ENCODE assay signal across 1 cellular context in genomic region chr6:7974932-7975763, GRCh38.
TF ChIP-seq lines count a peak whose summit lies in the region.

No MANE protein-coding gene starts in this region.

TF ChIP-seq in K562, 482 proteins besides CTCF, POLR2A, EP300 and RAD21 (continued from another document and continues in another):
- no peak for TF ChIP-seq ZBTB5 (IDR thresholded peaks at IDR 0.05)
- TF ChIP-seq PKNOX1 (IDR thresholded peaks at IDR 0.05): peak; percentile 15; the same call in 1 of the 2 replicates
- no peak for TF ChIP-seq HNRNPUL1 (IDR thresholded peaks at IDR 0.05; ENCODE audit: low read length)
- TF ChIP-seq NRF1 (conservative IDR thresholded peaks at IDR 0.05 in 1 of 2, IDR thresholded peaks at IDR 0.05 in 1 of 2): peak; percentile 39 to 55
- no peak for TF ChIP-seq POU5F1 (IDR thresholded peaks at IDR 0.05; ENCODE audit: borderline replicate concordance, low read depth, low read length, partially characterized antibody)
- TF ChIP-seq KAT2B (IDR thresholded peaks at IDR 0.05; ENCODE audit: low read depth, low read length): no peak
- TF ChIP-seq HDGF (IDR thresholded peaks at IDR 0.05): no peak
- TF ChIP-seq GTF2B (IDR thresholded peaks at IDR 0.05; ENCODE audit: extremely low read depth, insufficient read length): no peak
- no peak for TF ChIP-seq ZBTB26 (CRISPR knock-in tag; IDR thresholded peaks at IDR 0.05)
- TF ChIP-seq ADNP (tag; IDR thresholded peaks at IDR 0.05): peak; percentile 53; the same call in 1 of the 2 replicates
- TF ChIP-seq ELF2 (CRISPR knock-in tag; IDR thresholded peaks at IDR 0.05): no peak
- TF ChIP-seq ZFPM2 (CRISPR knock-in tag; IDR thresholded peaks at IDR 0.05): no peak
- no peak for TF ChIP-seq KAT7 (CRISPR knock-in tag; IDR thresholded peaks at IDR 0.05; ENCODE audit: borderline replicate concordance)
- peak in 1 of 2 experiments; percentile 84; a peak in 2 of 4 replicates for TF ChIP-seq ZNF318 (IDR thresholded peaks at IDR 0.05; ENCODE audit: borderline replicate concordance in 1 of 2, low read depth in 1 of 2)
- TF ChIP-seq CC2D1A (IDR thresholded peaks at IDR 0.05): 0 out of 2 replicates have a peak, but pooled peaks have one; percentile 43
- TF ChIP-seq PURB (CRISPR knock-in tag; IDR thresholded peaks at IDR 0.05; ENCODE audit: low read depth): no peak
- TF ChIP-seq MCM2 (IDR thresholded peaks at IDR 0.05; ENCODE audit: low read depth): no peak
- peak; percentile 89; the same call in 1 of the 2 replicates for TF ChIP-seq RUNX1 (IDR thresholded peaks at IDR 0.05; ENCODE audit: low read depth)
- no peak for TF ChIP-seq POLR2AphosphoS2 (IDR thresholded peaks at IDR 0.05; ENCODE audit: low read length)
- no peak for TF ChIP-seq BACH1 (tag; IDR thresholded peaks at IDR 0.05)
- TF ChIP-seq ELF1 (tag; IDR thresholded peaks at IDR 0.05): peak; percentile 52; the same call in 1 of the 2 replicates
- no peak for TF ChIP-seq CREB5 (CRISPR knock-in tag; IDR thresholded peaks at IDR 0.05)
- no peak for TF ChIP-seq RBBP5 (IDR thresholded peaks at IDR 0.05; ENCODE audit: borderline replicate concordance, insufficient read depth, low read length, poor library complexity, severe bottlenecking)
- no peak for TF ChIP-seq HNRNPH1 (optimal IDR thresholded peaks at IDR 0.05; ENCODE audit: low read depth, low read length)
- peak; percentile 64; the same call in 1 of the 2 replicates for TF ChIP-seq TARDBP (IDR thresholded peaks at IDR 0.05)
- no peak for TF ChIP-seq USF1 (CRISPR knock-in tag; IDR thresholded peaks at IDR 0.05)
- TF ChIP-seq ZC3H11A (IDR thresholded peaks at IDR 0.05; ENCODE audit: low read depth, low read length): no peak
- no peak for TF ChIP-seq SRSF7 (optimal IDR thresholded peaks at IDR 0.05; ENCODE audit: low read depth, low read length)
- TF ChIP-seq SLC30A9 (CRISPR knock-in tag; IDR thresholded peaks at IDR 0.05): no peak
- TF ChIP-seq ZNF511 (CRISPR knock-in tag; IDR thresholded peaks at IDR 0.05): no peak
- TF ChIP-seq TRIM28 (IDR thresholded peaks at IDR 0.05): no peak; the same call in 1 of the 2 replicates
- no peak for TF ChIP-seq DEAF1 (CRISPR knock-in tag; IDR thresholded peaks at IDR 0.05)
- TF ChIP-seq USF2 (CRISPR knock-in tag; IDR thresholded peaks at IDR 0.05): no peak
- TF ChIP-seq RCOR1 (IDR thresholded peaks at IDR 0.05; ENCODE audit: borderline replicate concordance in 1 of 2, low read depth in 2 of 2, low read length in 2 of 2): peak; percentile 74 to 86
- TF ChIP-seq ZBTB2 (IDR thresholded peaks at IDR 0.05): peak; percentile 85; the same call in 1 of the 2 replicates
- peak; percentile 48 to 84; a peak in 3 of 4 replicates for TF ChIP-seq TRIM24 (IDR thresholded peaks at IDR 0.05)
- no peak for TF ChIP-seq CREB3 (tag; conservative IDR thresholded peaks at IDR 0.05; ENCODE audit: low read depth)
- TF ChIP-seq TAF1 (IDR thresholded peaks at IDR 0.05; ENCODE audit: control insufficient read depth, extremely low read depth, insufficient read depth, low read length, severe bottlenecking): no peak
